In genomic region chr14:65303902-65304222, GRCh38 we compare ENCODE assay signal across 11 cellular contexts.
DNase-seq lines count a peak whose midpoint lies in the region; ATAC-seq and TF ChIP-seq lines count a peak whose summit lies in the region.
"Had no signal": no experiment of that assay in that cellular context is flagged by ENCODE, and none has a peak within 500 bp of the region (broad histone marks: within the 10 kb centered on the region; RNA-seq: fewer than 3 reads in every experiment).

No MANE protein-coding gene starts in this region.

- H3K4me1 Mint-ChIP-seq in activated CD8-positive, alpha-beta T cell treated with anti-CD3 and anti-CD28 coated beads for 36 hours (ENCODE audit: low read depth), result peaks cover 74% of the 10 kb centered on the region

- H3K9ac ChIP-seq in neural cell (ENCODE audit: low read length), result no peak overlapping the region

- no peak overlapping the region for H2AFZ ChIP-seq in neural cell (ENCODE audit: low read depth, low read length)

- no peaks in the 10 kb centered on the region for H3K27me3 Mint-ChIP-seq in activated CD8-positive, alpha-beta T cell treated with anti-CD3 and anti-CD28 coated beads for 36 hours

- no peak for TF ChIP-seq CTCF in activated CD8-positive, alpha-beta T cell treated with anti-CD3 and anti-CD28 coated beads for 36 hours (IDR thresholded peaks at IDR 0.05)
- TF ChIP-seq CTCF in neural cell (IDR thresholded peaks at IDR 0.05; ENCODE audit: poor library complexity, severe bottlenecking), result no peak
- no peak for TF ChIP-seq CTCF in psoas muscle (IDR thresholded peaks at IDR 0.05)

- peak; percentile 30 for ATAC-seq in HG02763 (IDR thresholded peaks at IDR 0.05; ENCODE audit: unreplicated experiment)
- no peak for ATAC-seq in activated CD8-positive, alpha-beta T cell treated with anti-CD3 and anti-CD28 coated beads for 36 hours
- no peak for ATAC-seq in left colon
- ATAC-seq in psoas muscle, result no peak

- no peak for TF ChIP-seq EP300 in neural cell (conservative IDR thresholded peaks at IDR 0.05; ENCODE audit: poor library complexity, severe bottlenecking)

- H3K4me3 ChIP-seq in neural cell (ENCODE audit: low read length), result no peak overlapping the region
- H3K4me3 ChIP-seq in psoas muscle, result no peak overlapping the region
- H3K4me3 ChIP-seq: breast epithelium, left lung had no signal

- no peak overlapping the region for H3K4me2 ChIP-seq in neural cell (ENCODE audit: low read length)

- H4K20me1 ChIP-seq in neural cell (ENCODE audit: insufficient read depth), result no peaks in the 10 kb centered on the region

- no peaks in the 10 kb centered on the region for H3K27me3 ChIP-seq in neural cell (ENCODE audit: insufficient read depth, low read depth, low read length)
- H3K27me3 ChIP-seq in psoas muscle (ENCODE audit: insufficient read depth in 3 of 3, low read length in 2 of 3), result no peaks in the 10 kb centered on the region
- H3K27me3 ChIP-seq: breast epithelium, left lung had no signal

- peak overlapping the region; percentile 57 for H3K27ac ChIP-seq in neural cell (ENCODE audit: low read length)
- H3K27ac ChIP-seq in psoas muscle, result no peak overlapping the region
- H3K27ac ChIP-seq: breast epithelium had no signal

- no peaks in the 10 kb centered on the region for H3K9me2 ChIP-seq in neural cell (ENCODE audit: insufficient read depth, low read length)

- DNase-seq in NCI-H748 (lab: John Stamatoyannopoulos, UW; ENCODE audit: unreplicated experiment), result peak; percentile 21
- DNase-seq in NCI-H748 treated with DMSO at 0.1 percent for 48 hours (lab: John Stamatoyannopoulos, UW), result no peak
- DNase-seq in activated CD8-positive, alpha-beta T cell treated with anti-CD3 and anti-CD28 coated beads for 36 hours, result no peak
- DNase-seq in left colon, result no peak
- DNase-seq in psoas muscle, result no peak
- DNase-seq in NOMO-1 treated with DMSO at 0.1 percent for 48 hours (lab: John Stamatoyannopoulos, UW; ENCODE audit: unreplicated experiment), result no peak
- DNase-seq: activated T-cell treated with anti-CD3 and anti-CD28 coated beads, Interleukin-2, amount 50 U/mL, for 1 hour; left lung had no signal

- H3K4me1 ChIP-seq in psoas muscle, result no peaks in the 10 kb centered on the region
- H3K4me1 ChIP-seq: breast epithelium had no signal

- peaks cover 4% of the 10 kb centered on the region for H3K36me3 Mint-ChIP-seq in activated CD8-positive, alpha-beta T cell treated with anti-CD3 and anti-CD28 coated beads for 36 hours (ENCODE audit: low read depth)

- H3K79me2 ChIP-seq in neural cell (replicated peaks; ENCODE audit: insufficient read depth, low read length), result no peaks in the 10 kb centered on the region

- no peaks in the 10 kb centered on the region for H3K9me3 ChIP-seq in neural cell (ENCODE audit: low read length)
- no peaks in the 10 kb centered on the region for H3K9me3 ChIP-seq in psoas muscle
- H3K9me3 ChIP-seq: breast epithelium, left lung had no signal

- WGBS in psoas muscle, 3 donors, result 49 to 56% (median 51%) methylated on average over 6 of the region's 6 CpGs

- H3K9me3 Mint-ChIP-seq in activated CD8-positive, alpha-beta T cell treated with anti-CD3 and anti-CD28 coated beads for 36 hours, result peaks cover 4% of the 10 kb centered on the region

- peak overlapping the region; percentile 80 for H3K27ac Mint-ChIP-seq in activated CD8-positive, alpha-beta T cell treated with anti-CD3 and anti-CD28 coated beads for 36 hours

- POLR2A ChIA-PET in activated CD8-positive, alpha-beta T cell treated with anti-CD3 and anti-CD28 coated beads for 36 hours (lab: Charles Lee), result interaction anchor here (0.7 to 4.3 kb wide), 10 partner anchors 11 to 524 kb away, joined by 3 to 24 read pairs (median 4); no protein-coding TSS in a partner anchor

- CTCF ChIA-PET in activated CD8-positive, alpha-beta T cell treated with anti-CD3 and anti-CD28 coated beads for 36 hours (lab: Charles Lee), result interaction anchor here (0.8 to 1.6 kb wide), 6 partner anchors 15 to 105 kb away, joined by 3 to 7 read pairs (median 3); no protein-coding TSS in a partner anchor

- H3K4me3 Mint-ChIP-seq in activated CD8-positive, alpha-beta T cell treated with anti-CD3 and anti-CD28 coated beads for 36 hours, result no peak overlapping the region

- H3K36me3 ChIP-seq in neural cell (ENCODE audit: insufficient read depth, low read length), result no peaks in the 10 kb centered on the region
- H3K36me3 ChIP-seq in psoas muscle (ENCODE audit: insufficient read depth in 1 of 2, low read depth in 1 of 2), result no peaks in the 10 kb centered on the region
- H3K36me3 ChIP-seq: breast epithelium, left lung had no signal

- H3F3A ChIP-seq in neural cell (ENCODE audit: insufficient read depth, low read length, poor library complexity, severe bottlenecking), result no peaks in the 10 kb centered on the region

- no peak for TF ChIP-seq RAD21 in neural cell (conservative IDR thresholded peaks at IDR 0.05)

- intact Hi-C loops in activated CD8-positive, alpha-beta T cell treated with anti-CD3 and anti-CD28 coated beads for 36 hours (cut with micrococcal nuclease), result loop anchor here (5.0 kb wide), 4 partner anchors 33 to 108 kb away; partner anchors contain the start of gene FUT8
- intact Hi-C loops in left colon (cut with DNase I, micrococcal nuclease), result no loop called here
- intact Hi-C loops in psoas muscle (cut with DNase I), result no loop called here

TF ChIP-seq in neural cell, 6 proteins besides CTCF, POLR2A, EP300 and RAD21:
- TF ChIP-seq MXI1 (conservative IDR thresholded peaks at IDR 0.05; ENCODE audit: poor library complexity, severe bottlenecking) (no peak), SMC3 (conservative IDR thresholded peaks at IDR 0.05; ENCODE audit: poor library complexity) (no peak), POLR2AphosphoS5 (IDR thresholded peaks at IDR 0.05) (no peak), EZH2 (IDR thresholded peaks at IDR 0.05; ENCODE audit: borderline replicate concordance, insufficient read depth, low read length, poor library complexity, severe bottlenecking) (no peak), TAF1 (IDR thresholded peaks at IDR 0.05; ENCODE audit: low read depth) (no peak)
- TF ChIP-seq, protein P1, sequence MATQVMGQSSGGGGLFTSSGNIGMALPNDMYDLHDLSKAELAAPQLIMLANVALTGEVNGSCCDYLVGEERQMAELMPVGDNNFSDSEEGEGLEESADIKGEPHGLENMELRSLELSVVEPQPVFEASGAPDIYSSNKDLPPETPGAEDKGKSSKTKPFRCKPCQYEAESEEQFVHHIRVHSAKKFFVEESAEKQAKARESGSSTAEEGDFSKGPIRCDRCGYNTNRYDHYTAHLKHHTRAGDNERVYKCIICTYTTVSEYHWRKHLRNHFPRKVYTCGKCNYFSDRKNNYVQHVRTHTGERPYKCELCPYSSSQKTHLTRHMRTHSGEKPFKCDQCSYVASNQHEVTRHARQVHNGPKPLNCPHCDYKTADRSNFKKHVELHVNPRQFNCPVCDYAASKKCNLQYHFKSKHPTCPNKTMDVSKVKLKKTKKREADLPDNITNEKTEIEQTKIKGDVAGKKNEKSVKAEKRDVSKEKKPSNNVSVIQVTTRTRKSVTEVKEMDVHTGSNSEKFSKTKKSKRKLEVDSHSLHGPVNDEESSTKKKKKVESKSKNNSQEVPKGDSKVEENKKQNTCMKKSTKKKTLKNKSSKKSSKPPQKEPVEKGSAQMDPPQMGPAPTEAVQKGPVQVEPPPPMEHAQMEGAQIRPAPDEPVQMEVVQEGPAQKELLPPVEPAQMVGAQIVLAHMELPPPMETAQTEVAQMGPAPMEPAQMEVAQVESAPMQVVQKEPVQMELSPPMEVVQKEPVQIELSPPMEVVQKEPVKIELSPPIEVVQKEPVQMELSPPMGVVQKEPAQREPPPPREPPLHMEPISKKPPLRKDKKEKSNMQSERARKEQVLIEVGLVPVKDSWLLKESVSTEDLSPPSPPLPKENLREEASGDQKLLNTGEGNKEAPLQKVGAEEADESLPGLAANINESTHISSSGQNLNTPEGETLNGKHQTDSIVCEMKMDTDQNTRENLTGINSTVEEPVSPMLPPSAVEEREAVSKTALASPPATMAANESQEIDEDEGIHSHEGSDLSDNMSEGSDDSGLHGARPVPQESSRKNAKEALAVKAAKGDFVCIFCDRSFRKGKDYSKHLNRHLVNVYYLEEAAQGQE (IDR thresholded peaks at IDR 0.05; ENCODE audit: borderline replicate concordance), result no peak
